ENCODE assay signal across 1 cellular context in the genomic region with DNA sequence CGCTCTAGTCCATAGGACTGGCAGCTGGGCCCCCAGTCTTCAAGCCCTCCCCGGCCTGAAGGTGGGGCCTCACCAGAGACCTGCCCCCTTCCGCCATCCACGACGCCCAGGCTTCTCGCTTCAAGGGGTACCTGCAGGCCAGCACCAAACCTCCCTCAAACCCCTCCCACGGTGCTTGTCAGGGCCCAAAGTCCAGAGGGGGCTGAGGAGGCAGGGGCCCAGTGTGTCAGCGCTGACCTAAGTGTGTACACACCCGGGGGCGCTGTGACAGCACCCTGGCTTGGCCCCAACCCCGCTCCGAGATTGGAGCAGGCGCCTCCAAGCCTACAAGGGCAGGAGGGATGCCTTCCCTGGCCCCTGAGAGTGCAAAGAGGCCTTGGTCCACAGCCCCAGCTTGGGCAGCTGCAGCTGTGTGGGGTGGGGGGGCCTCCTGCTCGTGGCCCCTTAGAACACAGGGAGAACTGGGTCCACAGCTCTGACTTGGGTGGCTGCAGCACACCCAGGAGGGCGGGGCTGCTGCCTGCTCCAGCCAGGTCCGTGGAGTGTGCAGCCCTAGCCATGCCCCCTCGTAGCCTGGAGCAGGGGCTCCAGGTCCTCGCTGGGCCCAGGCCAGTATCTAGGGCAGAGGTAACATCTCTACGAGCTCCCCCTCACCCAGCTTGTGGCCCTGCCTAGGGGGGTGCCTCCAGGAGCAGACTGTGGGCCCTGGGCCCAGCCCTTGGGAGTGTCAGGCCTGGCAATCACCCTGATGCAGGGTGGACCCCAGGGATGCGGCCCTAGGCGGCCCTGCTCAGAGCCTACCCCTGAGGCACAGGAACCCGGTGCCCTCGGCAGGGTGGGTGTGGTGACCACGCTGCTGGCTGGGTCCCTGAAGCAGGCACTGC.
A peak's percentile ranks its signal among the peaks of the same experiment; 100 is the strongest.
TF ChIP-seq lines count a peak whose summit lies in the region.

No MANE protein-coding gene starts in this region.

TF ChIP-seq in HepG2, 621 proteins besides CTCF, POLR2A, EP300 and RAD21 (continued from another document and continues in another):
- TF ChIP-seq BRD4 (CRISPR knock-in tag; IDR thresholded peaks at IDR 0.05) (peak; percentile 47; the same call in 1 of the 2 replicates), IRF9 (CRISPR knock-in tag; IDR thresholded peaks at IDR 0.05; ENCODE audit: borderline replicate concordance) (no peak), ZNF24 (IDR thresholded peaks at IDR 0.05) (no peak), ZBTB38 (CRISPR knock-in tag; IDR thresholded peaks at IDR 0.05) (no peak), MAF1 (CRISPR knock-in tag; IDR thresholded peaks at IDR 0.05; ENCODE audit: borderline replicate concordance) (no peak), ZNF761 (CRISPR knock-in tag; conservative IDR thresholded peaks at IDR 0.05) (no peak), ZNF556 (CRISPR knock-in tag; IDR thresholded peaks at IDR 0.05; ENCODE audit: borderline replicate concordance) (no peak; the same call in 1 of the 2 replicates), ZBTB8A (CRISPR knock-in tag; IDR thresholded peaks at IDR 0.05; ENCODE audit: borderline replicate concordance, low read depth) (no peak), ZFP1 (CRISPR knock-in tag; IDR thresholded peaks at IDR 0.05) (no peak), SKIL (CRISPR knock-in tag; IDR thresholded peaks at IDR 0.05; ENCODE audit: borderline replicate concordance) (peak; percentile 44; the same call in 1 of the 2 replicates), EED (CRISPR knock-in tag; IDR thresholded peaks at IDR 0.05) (no peak), E2F5 (CRISPR knock-in tag; conservative IDR thresholded peaks at IDR 0.05) (no peak), ZNF430 (CRISPR knock-in tag; IDR thresholded peaks at IDR 0.05) (no peak), ZSCAN20 (CRISPR knock-in tag; IDR thresholded peaks at IDR 0.05; ENCODE audit: borderline replicate concordance) (no peak), ZNF562 (CRISPR knock-in tag; IDR thresholded peaks at IDR 0.05; ENCODE audit: borderline replicate concordance) (no peak), SOX5 (CRISPR knock-in tag; IDR thresholded peaks at IDR 0.05; ENCODE audit: borderline replicate concordance) (peak; percentile 80), PTBP1 (IDR thresholded peaks at IDR 0.05; ENCODE audit: low read depth, low read length, poor library complexity, severe bottlenecking) (peak; percentile 77), ZNF615 (CRISPR knock-in tag; IDR thresholded peaks at IDR 0.05; ENCODE audit: borderline replicate concordance) (no peak), ZNF790 (CRISPR knock-in tag; IDR thresholded peaks at IDR 0.05; ENCODE audit: borderline replicate concordance) (no peak), MTA1 (CRISPR knock-in tag; IDR thresholded peaks at IDR 0.05; ENCODE audit: borderline replicate concordance) (peak; percentile 95; the same call in 1 of the 2 replicates), ZNF143 (CRISPR knock-in tag; IDR thresholded peaks at IDR 0.05) (0 out of 2 replicates have a peak, but pooled peaks have one; percentile 19), ZNF446 (CRISPR knock-in tag; IDR thresholded peaks at IDR 0.05) (peak; percentile 45; the same call in 1 of the 2 replicates), ZNF260 (CRISPR knock-in tag; IDR thresholded peaks at IDR 0.05; ENCODE audit: borderline replicate concordance, low read depth) (no peak; the same call in 1 of the 2 replicates), SYNCRIP (IDR thresholded peaks at IDR 0.05; ENCODE audit: insufficient read depth, low read depth, low read length) (no peak), ZNF644 (CRISPR knock-in tag; IDR thresholded peaks at IDR 0.05; ENCODE audit: low read depth) (no peak), GABPA (IDR thresholded peaks at IDR 0.05; ENCODE audit: low read depth, low read length) (no peak), GABPA (CRISPR knock-in tag; IDR thresholded peaks at IDR 0.05; ENCODE audit: low read depth) (0 out of 2 replicates have a peak, but pooled peaks have one; percentile 33), ZKSCAN1 (IDR thresholded peaks at IDR 0.05; ENCODE audit: low read length) (no peak)
- TF ChIP-seq, protein P1, sequence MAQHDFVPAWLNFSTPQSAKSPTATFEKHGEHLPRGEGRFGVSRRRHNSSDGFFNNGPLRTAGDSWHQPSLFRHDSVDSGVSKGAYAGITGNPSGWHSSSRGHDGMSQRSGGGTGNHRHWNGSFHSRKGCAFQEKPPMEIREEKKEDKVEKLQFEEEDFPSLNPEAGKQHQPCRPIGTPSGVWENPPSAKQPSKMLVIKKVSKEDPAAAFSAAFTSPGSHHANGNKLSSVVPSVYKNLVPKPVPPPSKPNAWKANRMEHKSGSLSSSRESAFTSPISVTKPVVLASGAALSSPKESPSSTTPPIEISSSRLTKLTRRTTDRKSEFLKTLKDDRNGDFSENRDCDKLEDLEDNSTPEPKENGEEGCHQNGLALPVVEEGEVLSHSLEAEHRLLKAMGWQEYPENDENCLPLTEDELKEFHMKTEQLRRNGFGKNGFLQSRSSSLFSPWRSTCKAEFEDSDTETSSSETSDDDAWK (CRISPR knock-in tag; IDR thresholded peaks at IDR 0.05), result no peak
- TF ChIP-seq, protein P2, sequence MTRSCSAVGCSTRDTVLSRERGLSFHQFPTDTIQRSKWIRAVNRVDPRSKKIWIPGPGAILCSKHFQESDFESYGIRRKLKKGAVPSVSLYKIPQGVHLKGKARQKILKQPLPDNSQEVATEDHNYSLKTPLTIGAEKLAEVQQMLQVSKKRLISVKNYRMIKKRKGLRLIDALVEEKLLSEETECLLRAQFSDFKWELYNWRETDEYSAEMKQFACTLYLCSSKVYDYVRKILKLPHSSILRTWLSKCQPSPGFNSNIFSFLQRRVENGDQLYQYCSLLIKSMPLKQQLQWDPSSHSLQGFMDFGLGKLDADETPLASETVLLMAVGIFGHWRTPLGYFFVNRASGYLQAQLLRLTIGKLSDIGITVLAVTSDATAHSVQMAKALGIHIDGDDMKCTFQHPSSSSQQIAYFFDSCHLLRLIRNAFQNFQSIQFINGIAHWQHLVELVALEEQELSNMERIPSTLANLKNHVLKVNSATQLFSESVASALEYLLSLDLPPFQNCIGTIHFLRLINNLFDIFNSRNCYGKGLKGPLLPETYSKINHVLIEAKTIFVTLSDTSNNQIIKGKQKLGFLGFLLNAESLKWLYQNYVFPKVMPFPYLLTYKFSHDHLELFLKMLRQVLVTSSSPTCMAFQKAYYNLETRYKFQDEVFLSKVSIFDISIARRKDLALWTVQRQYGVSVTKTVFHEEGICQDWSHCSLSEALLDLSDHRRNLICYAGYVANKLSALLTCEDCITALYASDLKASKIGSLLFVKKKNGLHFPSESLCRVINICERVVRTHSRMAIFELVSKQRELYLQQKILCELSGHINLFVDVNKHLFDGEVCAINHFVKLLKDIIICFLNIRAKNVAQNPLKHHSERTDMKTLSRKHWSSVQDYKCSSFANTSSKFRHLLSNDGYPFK (CRISPR knock-in tag; IDR thresholded peaks at IDR 0.05; ENCODE audit: borderline replicate concordance), result 0 out of 2 replicates have a peak, but pooled peaks have one; percentile 26
- TF ChIP-seq, protein P3, sequence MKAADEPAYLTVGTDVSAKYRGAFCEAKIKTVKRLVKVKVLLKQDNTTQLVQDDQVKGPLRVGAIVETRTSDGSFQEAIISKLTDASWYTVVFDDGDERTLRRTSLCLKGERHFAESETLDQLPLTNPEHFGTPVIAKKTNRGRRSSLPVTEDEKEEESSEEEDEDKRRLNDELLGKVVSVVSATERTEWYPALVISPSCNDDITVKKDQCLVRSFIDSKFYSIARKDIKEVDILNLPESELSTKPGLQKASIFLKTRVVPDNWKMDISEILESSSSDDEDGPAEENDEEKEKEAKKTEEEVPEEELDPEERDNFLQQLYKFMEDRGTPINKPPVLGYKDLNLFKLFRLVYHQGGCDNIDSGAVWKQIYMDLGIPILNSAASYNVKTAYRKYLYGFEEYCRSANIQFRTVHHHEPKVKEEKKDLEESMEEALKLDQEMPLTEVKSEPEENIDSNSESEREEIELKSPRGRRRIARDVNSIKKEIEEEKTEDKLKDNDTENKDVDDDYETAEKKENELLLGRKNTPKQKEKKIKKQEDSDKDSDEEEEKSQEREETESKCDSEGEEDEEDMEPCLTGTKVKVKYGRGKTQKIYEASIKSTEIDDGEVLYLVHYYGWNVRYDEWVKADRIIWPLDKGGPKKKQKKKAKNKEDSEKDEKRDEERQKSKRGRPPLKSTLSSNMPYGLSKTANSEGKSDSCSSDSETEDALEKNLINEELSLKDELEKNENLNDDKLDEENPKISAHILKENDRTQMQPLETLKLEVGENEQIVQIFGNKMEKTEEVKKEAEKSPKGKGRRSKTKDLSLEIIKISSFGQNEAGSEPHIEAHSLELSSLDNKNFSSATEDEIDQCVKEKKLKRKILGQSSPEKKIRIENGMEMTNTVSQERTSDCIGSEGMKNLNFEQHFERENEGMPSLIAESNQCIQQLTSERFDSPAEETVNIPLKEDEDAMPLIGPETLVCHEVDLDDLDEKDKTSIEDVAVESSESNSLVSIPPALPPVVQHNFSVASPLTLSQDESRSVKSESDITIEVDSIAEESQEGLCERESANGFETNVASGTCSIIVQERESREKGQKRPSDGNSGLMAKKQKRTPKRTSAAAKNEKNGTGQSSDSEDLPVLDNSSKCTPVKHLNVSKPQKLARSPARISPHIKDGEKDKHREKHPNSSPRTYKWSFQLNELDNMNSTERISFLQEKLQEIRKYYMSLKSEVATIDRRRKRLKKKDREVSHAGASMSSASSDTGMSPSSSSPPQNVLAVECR (CRISPR knock-in tag; IDR thresholded peaks at IDR 0.05; ENCODE audit: borderline replicate concordance), result peak; percentile 85
- TF ChIP-seq, protein P4, sequence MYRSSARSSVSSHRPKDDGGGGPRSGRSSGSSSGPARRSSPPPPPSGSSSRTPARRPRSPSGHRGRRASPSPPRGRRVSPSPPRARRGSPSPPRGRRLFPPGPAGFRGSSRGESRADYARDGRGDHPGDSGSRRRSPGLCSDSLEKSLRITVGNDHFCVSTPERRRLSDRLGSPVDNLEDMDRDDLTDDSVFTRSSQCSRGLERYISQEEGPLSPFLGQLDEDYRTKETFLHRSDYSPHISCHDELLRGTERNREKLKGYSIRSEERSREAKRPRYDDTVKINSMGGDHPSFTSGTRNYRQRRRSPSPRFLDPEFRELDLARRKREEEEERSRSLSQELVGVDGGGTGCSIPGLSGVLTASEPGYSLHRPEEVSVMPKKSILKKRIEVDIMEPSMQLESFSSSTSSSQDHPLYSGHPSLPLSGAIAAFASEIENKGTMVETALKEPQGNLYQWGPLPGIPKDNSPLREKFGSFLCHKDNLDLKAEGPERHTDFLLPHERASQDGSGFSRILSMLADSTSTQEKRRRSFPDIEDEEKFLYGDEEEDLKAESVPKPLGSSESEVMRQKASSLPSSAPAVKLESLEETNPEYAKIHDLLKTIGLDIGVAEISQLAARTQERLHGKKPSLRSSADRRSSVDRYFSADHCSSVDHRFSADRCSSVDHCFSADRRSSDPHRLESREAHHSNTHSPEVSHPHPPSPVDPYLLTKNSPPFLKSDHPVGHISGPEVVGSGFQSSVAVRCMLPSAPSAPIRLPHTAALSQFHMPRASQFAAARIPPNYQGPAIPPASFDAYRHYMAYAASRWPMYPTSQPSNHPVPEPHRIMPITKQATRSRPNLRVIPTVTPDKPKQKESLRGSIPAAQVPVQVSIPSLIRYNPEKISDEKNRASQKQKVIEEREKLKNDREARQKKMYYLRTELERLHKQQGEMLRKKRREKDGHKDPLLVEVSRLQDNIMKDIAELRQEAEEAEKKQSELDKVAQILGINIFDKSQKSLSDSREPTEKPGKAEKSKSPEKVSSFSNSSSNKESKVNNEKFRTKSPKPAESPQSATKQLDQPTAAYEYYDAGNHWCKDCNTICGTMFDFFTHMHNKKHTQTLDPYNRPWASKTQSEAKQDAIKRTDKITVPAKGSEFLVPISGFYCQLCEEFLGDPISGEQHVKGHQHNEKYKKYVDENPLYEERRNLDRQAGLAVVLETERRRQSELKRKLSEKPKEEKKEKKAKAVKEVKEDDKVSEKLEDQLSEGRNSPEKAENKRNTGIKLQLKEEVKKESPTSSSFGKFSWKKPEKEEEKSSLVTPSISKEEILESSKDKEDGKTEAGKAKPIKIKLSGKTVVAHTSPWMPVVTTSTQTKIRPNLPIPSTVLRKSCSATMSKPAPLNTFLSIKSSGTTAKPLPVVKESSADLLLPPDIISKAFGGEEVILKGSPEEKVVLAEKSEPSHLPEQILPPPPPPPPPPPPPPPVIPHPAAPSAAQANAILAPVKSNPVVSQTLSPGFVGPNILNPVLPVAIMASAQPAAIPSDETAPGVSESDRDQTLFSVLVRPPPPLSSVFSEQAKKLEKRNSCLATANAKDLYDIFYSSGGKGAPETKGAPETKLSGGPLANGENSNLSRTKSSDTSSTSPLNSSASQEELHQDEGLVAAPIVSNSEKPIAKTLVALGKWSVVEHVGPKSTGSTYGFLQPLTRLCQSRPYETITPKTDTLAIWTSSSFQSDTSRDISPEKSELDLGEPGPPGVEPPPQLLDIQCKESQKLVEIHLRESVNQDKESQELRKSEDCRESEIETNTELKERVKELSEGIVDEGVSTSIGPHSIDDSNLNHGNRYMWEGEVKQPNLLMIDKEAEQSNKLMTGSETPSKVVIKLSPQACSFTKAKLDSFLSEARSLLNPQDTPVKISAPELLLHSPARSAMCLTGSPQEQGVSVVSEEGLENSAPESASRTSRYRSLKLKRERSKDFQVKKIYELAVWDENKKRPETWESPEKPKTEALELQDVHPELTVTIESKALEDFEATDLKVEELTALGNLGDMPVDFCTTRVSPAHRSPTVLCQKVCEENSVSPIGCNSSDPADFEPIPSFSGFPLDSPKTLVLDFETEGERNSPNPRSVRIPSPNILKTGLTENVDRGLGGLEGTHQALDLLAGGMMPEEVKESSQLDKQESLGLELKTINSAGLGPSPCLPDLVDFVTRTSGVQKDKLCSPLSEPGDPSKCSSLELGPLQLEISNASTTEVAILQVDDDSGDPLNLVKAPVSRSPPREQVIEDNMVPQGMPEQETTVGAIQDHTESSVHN (CRISPR knock-in tag; IDR thresholded peaks at IDR 0.05), result no peak
